Comparison of ENCODE assay signal across 8 cellular contexts in the genomic region with DNA sequence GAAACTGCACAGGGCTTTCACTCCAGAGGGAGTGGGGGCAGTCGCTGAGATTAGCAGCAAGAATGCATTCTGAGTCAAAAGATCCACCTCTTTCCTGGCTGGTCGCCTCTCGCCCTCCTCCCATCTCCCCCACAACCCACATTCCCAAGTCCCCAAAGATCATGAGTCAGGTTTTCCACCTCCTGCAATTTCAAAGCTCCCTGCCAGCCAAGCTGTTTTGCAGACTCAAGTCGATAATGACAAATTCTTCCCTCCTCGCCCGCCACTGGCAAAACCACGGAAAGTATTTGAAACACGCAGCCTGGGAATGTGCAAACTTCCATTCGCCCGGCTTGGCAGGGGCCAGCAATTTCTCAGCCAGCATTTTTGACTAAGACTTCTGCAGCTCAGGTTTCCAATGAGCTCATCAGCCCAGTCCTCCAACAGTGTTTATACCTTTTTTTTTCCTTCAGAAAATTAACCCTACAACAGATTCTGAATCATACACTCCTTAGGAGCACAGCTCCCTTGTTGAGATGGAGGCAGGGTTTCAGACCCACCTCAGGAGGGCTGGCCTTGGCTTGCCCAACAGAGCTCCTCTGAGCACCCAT.
DNase-seq lines count a peak whose midpoint lies in the region; ATAC-seq and TF ChIP-seq lines count a peak whose summit lies in the region.

No MANE protein-coding gene starts in this region.

- intact Hi-C loops in left ventricle myocardium inferior (cut with micrococcal nuclease) (no loop called here), psoas muscle (cut with DNase I) (no loop called here)

- WGBS in psoas muscle, 3 donors, result 2 to 4% (median 2%) methylated on average over 10 of the region's 10 CpGs

- DNase-seq in HK-2 (ENCODE audit: unreplicated experiment), result peak; percentile 94
- peak; percentile 99 for DNase-seq in adipocyte (ENCODE audit: low read depth)
- peak; percentile 90 for DNase-seq in left ventricle myocardium inferior
- peak; percentile 93 to 95 for DNase-seq in psoas muscle
- DNase-seq in NCI-H1092 (lab: John Stamatoyannopoulos, UW), result no peak
- no peak for DNase-seq in activated gamma-delta T cell treated with Interleukin-2 at 50 U/mL for 16 hours

- peak overlapping the region; percentile 80 for H3K9ac ChIP-seq in adipocyte (ENCODE audit: low read length)

- H3K27me3 ChIP-seq in adipocyte (replicated peaks; ENCODE audit: control insufficient read depth, insufficient read depth, low read length) (no peaks in the 10 kb centered on the region), left ventricle myocardium inferior (ENCODE audit: low read depth) (no peaks in the 10 kb centered on the region), psoas muscle (ENCODE audit: insufficient read depth in 3 of 3, low read length in 2 of 3) (no peaks in the 10 kb centered on the region)

- TF ChIP-seq CTCF in left ventricle myocardium inferior (IDR thresholded peaks at IDR 0.05; ENCODE audit: borderline replicate concordance) (no peak), psoas muscle (IDR thresholded peaks at IDR 0.05) (no peak)

- H3K36me3 ChIP-seq in adipocyte (ENCODE audit: control insufficient read depth, insufficient read depth, low read length, severe bottlenecking) (no peaks in the 10 kb centered on the region), left ventricle myocardium inferior (no peaks in the 10 kb centered on the region), psoas muscle (ENCODE audit: insufficient read depth in 1 of 2, low read depth in 1 of 2) (no peaks in the 10 kb centered on the region)

- H3K27ac ChIP-seq in left ventricle myocardium inferior (replicated peaks) (peak overlapping the region; percentile 92), psoas muscle (peak overlapping the region; percentile 57)

- H3K4me3 ChIP-seq in adipocyte (ENCODE audit: low read length) (no peak overlapping the region), left ventricle myocardium inferior (peak overlapping the region; percentile 17), psoas muscle (no peak overlapping the region)

- H3K4me1 ChIP-seq in adipocyte (ENCODE audit: control insufficient read depth, insufficient read depth, low read length) (peaks cover 46% of the 10 kb centered on the region), left ventricle myocardium inferior (peaks cover 65% of the 10 kb centered on the region), psoas muscle (peaks cover 29% of the 10 kb centered on the region)

- H3K9me3 ChIP-seq in adipocyte (ENCODE audit: control insufficient read depth, low read length), result no peaks in the 10 kb centered on the region
- no peaks in the 10 kb centered on the region for H3K9me3 ChIP-seq in left ventricle myocardium inferior (replicated peaks)
- no peaks in the 10 kb centered on the region for H3K9me3 ChIP-seq in psoas muscle

- peak; percentile 83 to 91 (median 86) for ATAC-seq in psoas muscle
- ATAC-seq in GM18861 (IDR thresholded peaks at IDR 0.05; ENCODE audit: unreplicated experiment), result no peak
- no peak for ATAC-seq in GM19351 (IDR thresholded peaks at IDR 0.05; ENCODE audit: unreplicated experiment)

Comparison
In these comparisons a context has a peak if more than half of its experiments do, and no peak if none do; other contexts are left out.
1. DNase-seq: peak in HK-2 (single experiment), adipocyte (single experiment), left ventricle myocardium inferior (single experiment) and psoas muscle (2 of 2); none in NCI-H1092 (single experiment) and activated gamma-delta T cell treated with Interleukin-2 at 50 U/mL for 16 hours (single experiment).
2. ATAC-seq: peak in psoas muscle (4 of 4); none in GM18861 (single experiment) and GM19351 (single experiment).